Comparison of ENCODE assay signal across 18 cellular contexts in genomic region chr18:21652073-21652472, GRCh38. TPM values are rescaled to one million over a fixed set of nuclear protein-coding genes. Genes with fewer than 3 reads are reported as not detected.
DNase-seq lines count a peak whose midpoint lies in the region; ATAC-seq, FAIRE-seq and TF ChIP-seq lines count a peak whose summit lies in the region.
"Had no signal": no experiment of that assay in that cellular context is flagged by ENCODE, and none has a peak within 500 bp of the region (broad histone marks: within the 10 kb centered on the region; RNA-seq: fewer than 3 reads in every experiment).

No MANE protein-coding gene starts in this region.

- DNase-seq in HepG2 (ENCODE audit: low spot score) (no peak), right lobe of liver (no peak), endodermal cell (no peak), anterior cingulate cortex (lab: John Stamatoyannopoulos, UW) (no peak)
- DNase-seq in activated T-helper 1 cell treated with anti-CD3 and anti-CD28 coated beads, Interleukin-12 subunit alpha, Interleukin-12 subunit beta, Interleukin-2, Interleukin-4 antibody, amounts not matched to agents 30 ng/mL and 10 ng/mL and 1 ng/mL, durations not matched to agents 14 hours and 24 hours and 36 hours (ENCODE audit: low spot score), result no peak
- no peak for DNase-seq in CD4-positive, alpha-beta T cell
- DNase-seq: BE2C; C1 segment of cervical spinal cord; Caco-2; CD4-positive, CD25-positive, alpha-beta regulatory T cell; H9 had no signal

- CTCF ChIA-PET in HepG2 (lab: Yijun Ruan, JAX; ENCODE audit: low intra/inter-chr PET ratio, low total read pairs), result no interaction called here
- CTCF ChIA-PET in CD4-positive, alpha-beta T cell (lab: Charles Lee), result interaction anchor here (2.1 kb wide), 1 partner anchor 8 kb away, joined by 4 read pairs; no protein-coding TSS in a partner anchor

- BruUV-seq in HepG2 (replicated peaks; lab: Mats Ljungman, UMichigan), result no TSS peak

- H4K20me1 ChIP-seq in HepG2 (ENCODE audit: insufficient read depth, low read length), result no peaks in the 10 kb centered on the region

- no peak for TF ChIP-seq CTCF in HepG2 (CRISPR knock-in tag; IDR thresholded peaks at IDR 0.05)
- no peak for TF ChIP-seq CTCF in right lobe of liver (IDR thresholded peaks at IDR 0.05)
- no peak for TF ChIP-seq CTCF in endodermal cell (conservative IDR thresholded peaks at IDR 0.05)
- no peak for TF ChIP-seq CTCF in CD4-positive, alpha-beta T cell (IDR thresholded peaks at IDR 0.05)

- ATAC-seq in HepG2 (no peak), right lobe of liver (no peak), HG02571 (IDR thresholded peaks at IDR 0.05; ENCODE audit: unreplicated experiment) (no peak)
- no peak for ATAC-seq in CD4-positive, alpha-beta T cell (ENCODE audit: poor library complexity)

- H3K4me2 ChIP-seq in HepG2 (ENCODE audit: low read depth, low read length), result no peak overlapping the region

- POLR2A ChIA-PET in HepG2 (lab: Yijun Ruan, JAX), result no interaction called here
- POLR2A ChIA-PET in CD4-positive, alpha-beta T cell (lab: Charles Lee), result interaction anchor here (0.6 kb wide), 1 partner anchor 552 kb away, joined by 3 read pairs; no protein-coding TSS in a partner anchor

- H3K4me1 ChIP-seq in HepG2 (ENCODE audit: insufficient read depth, low read length), result no peaks in the 10 kb centered on the region
- H3K4me1 ChIP-seq in right lobe of liver, result no peaks in the 10 kb centered on the region
- no peaks in the 10 kb centered on the region for H3K4me1 ChIP-seq in endodermal cell (ENCODE audit: control insufficient read depth, insufficient read depth, low read length)
- H3K4me1 ChIP-seq: BE2C, Caco-2 had no signal

- H3K27ac ChIP-seq in HepG2 (ENCODE audit: extremely low read length, insufficient read depth, low read length), result no peak overlapping the region
- H3K27ac ChIP-seq in right lobe of liver, result no peak overlapping the region
- no peak overlapping the region for H3K27ac ChIP-seq in endodermal cell (ENCODE audit: low read depth, low read length)
- H3K27ac ChIP-seq in CD4-positive, alpha-beta T cell (ENCODE audit: low read depth, low read length), result no peak overlapping the region

- TF ChIP-seq POLR2A in HepG2 (IDR thresholded peaks at IDR 0.05; ENCODE audit: insufficient read depth in 1 of 2, low read depth in 2 of 2, low read length in 2 of 2) (no peak), right lobe of liver (IDR thresholded peaks at IDR 0.05) (no peak)

- H3K27me3 Mint-ChIP-seq in activated T-helper 1 cell treated with anti-CD3 and anti-CD28 coated beads, Interleukin-12 subunit alpha, Interleukin-12 subunit beta, Interleukin-2, Interleukin-4 antibody, amounts not matched to agents 30 ng/mL and 10 ng/mL and 1 ng/mL, durations not matched to agents 14 hours and 24 hours and 36 hours (ENCODE audit: insufficient read depth), result no peaks in the 10 kb centered on the region
- no peaks in the 10 kb centered on the region for H3K27me3 Mint-ChIP-seq in endodermal cell (ENCODE audit: insufficient read depth)
- H3K27me3 Mint-ChIP-seq in CD4-positive, alpha-beta T cell, result no peaks in the 10 kb centered on the region
- H3K27me3 Mint-ChIP-seq: CD4-positive, CD25-positive, alpha-beta regulatory T cell; IgD-negative memory B cell had no signal

- intact Hi-C loops in HepG2 (cut with micrococcal nuclease; ENCODE audit: unreplicated experiment) (no loop called here), right lobe of liver (cut with DNase I) (no loop called here)
- intact Hi-C loops in activated T-helper 1 cell treated with anti-CD3 and anti-CD28 coated beads, Interleukin-12 subunit alpha, Interleukin-12 subunit beta, Interleukin-2, Interleukin-4 antibody, amounts not matched to agents 30 ng/mL and 10 ng/mL and 1 ng/mL, durations not matched to agents 14 hours and 24 hours and 36 hours (cut with micrococcal nuclease), result no loop called here
- intact Hi-C loops in CD4-positive, alpha-beta T cell (cut with DNase I, micrococcal nuclease), result no loop called here

- H2AFZ ChIP-seq in HepG2 (ENCODE audit: low read length), result no peak overlapping the region

- no peak for TF ChIP-seq RAD21 in HepG2 (CRISPR knock-in tag; IDR thresholded peaks at IDR 0.05)

- no peak overlapping the region for H3K4me3 Mint-ChIP-seq in activated T-helper 1 cell treated with anti-CD3 and anti-CD28 coated beads, Interleukin-12 subunit alpha, Interleukin-12 subunit beta, Interleukin-2, Interleukin-4 antibody, amounts not matched to agents 30 ng/mL and 10 ng/mL and 1 ng/mL, durations not matched to agents 14 hours and 24 hours and 36 hours
- H3K4me3 Mint-ChIP-seq in endodermal cell, result no peak overlapping the region
- H3K4me3 Mint-ChIP-seq in CD4-positive, alpha-beta T cell, result no peak overlapping the region
- H3K4me3 Mint-ChIP-seq: H9, IgD-negative memory B cell had no signal

- in situ Hi-C loops in HepG2 (cut with HindIII; ENCODE audit: extremely low pct_ligation_motif_present, low pct_unique_long_range_greater_than_20kb), result no loop called here

- H3K4me1 Mint-ChIP-seq in activated T-helper 1 cell treated with anti-CD3 and anti-CD28 coated beads, Interleukin-12 subunit alpha, Interleukin-12 subunit beta, Interleukin-2, Interleukin-4 antibody, amounts not matched to agents 30 ng/mL and 10 ng/mL and 1 ng/mL, durations not matched to agents 14 hours and 24 hours and 36 hours (ENCODE audit: low read depth), result no peaks in the 10 kb centered on the region
- no peaks in the 10 kb centered on the region for H3K4me1 Mint-ChIP-seq in endodermal cell
- H3K4me1 Mint-ChIP-seq in CD4-positive, alpha-beta T cell (ENCODE audit: low read depth), result no peaks in the 10 kb centered on the region
- H3K4me1 Mint-ChIP-seq: H9 had no signal

- TF ChIP-seq EP300 in HepG2 (IDR thresholded peaks at IDR 0.05; ENCODE audit: low read depth in 2 of 2, low read length in 2 of 2) (no peak), HepG2 (CRISPR knock-in tag; IDR thresholded peaks at IDR 0.05; ENCODE audit: borderline replicate concordance) (no peak)

- no peak overlapping the region for H3K4me3 ChIP-seq in HepG2 (replicated peaks in 1 of 3; ENCODE audit: insufficient read depth in 1 of 3, low read depth in 2 of 3, low read length in 3 of 3)
- H3K4me3 ChIP-seq in right lobe of liver, result no peak overlapping the region
- no peak overlapping the region for H3K4me3 ChIP-seq in endodermal cell (ENCODE audit: low read length)

- peak overlapping the region; percentile 18 for H3K27ac Mint-ChIP-seq in activated T-helper 1 cell treated with anti-CD3 and anti-CD28 coated beads, Interleukin-12 subunit alpha, Interleukin-12 subunit beta, Interleukin-2, Interleukin-4 antibody, amounts not matched to agents 30 ng/mL and 10 ng/mL and 1 ng/mL, durations not matched to agents 14 hours and 24 hours and 36 hours
- H3K27ac Mint-ChIP-seq in endodermal cell, result peak overlapping the region; percentile 62
- H3K27ac Mint-ChIP-seq in CD4-positive, alpha-beta T cell, result no peak overlapping the region
- H3K27ac Mint-ChIP-seq: H9, IgD-negative memory B cell had no signal

- FAIRE-seq in HepG2 (lab: Jason Lieb, UNC), result no peak
- FAIRE-seq: D721Med, GM12891, GM19239, H1, HTR-8/SVneo had no signal

- H3K27me3 ChIP-seq in HepG2 (ENCODE audit: control insufficient read depth in 1 of 2, insufficient read depth in 2 of 2, low read length in 2 of 2) (no peaks in the 10 kb centered on the region), right lobe of liver (no peaks in the 10 kb centered on the region), endodermal cell (ENCODE audit: control insufficient read depth, insufficient read depth, low read length, poor library complexity, severe bottlenecking) (no peaks in the 10 kb centered on the region)
- H3K27me3 ChIP-seq in CD4-positive, alpha-beta T cell (ENCODE audit: control insufficient read depth, insufficient read depth, low read length), result no peaks in the 10 kb centered on the region
- H3K27me3 ChIP-seq: BE2C had no signal

- H3K36me3 ChIP-seq in HepG2 (replicated peaks in 1 of 2; ENCODE audit: control insufficient read depth in 1 of 2, insufficient read depth in 2 of 2, low read length in 2 of 2) (peaks cover 0 to 4% of the 10 kb centered on the region in 2 experiments; a peak in 2 of 5 replicates), right lobe of liver (peaks cover 0 to 2% (median 0%) of the 10 kb centered on the region in 4 donors), endodermal cell (ENCODE audit: control insufficient read depth, insufficient read depth, low read length) (peaks cover 27% of the 10 kb centered on the region)
- H3K36me3 ChIP-seq: BE2C had no signal

- H3K36me3 Mint-ChIP-seq in activated T-helper 1 cell treated with anti-CD3 and anti-CD28 coated beads, Interleukin-12 subunit alpha, Interleukin-12 subunit beta, Interleukin-2, Interleukin-4 antibody, amounts not matched to agents 30 ng/mL and 10 ng/mL and 1 ng/mL, durations not matched to agents 14 hours and 24 hours and 36 hours (ENCODE audit: low read depth), result peaks cover 14% of the 10 kb centered on the region
- H3K36me3 Mint-ChIP-seq in endodermal cell (ENCODE audit: low read depth), result peaks cover 30% of the 10 kb centered on the region
- H3K36me3 Mint-ChIP-seq in CD4-positive, alpha-beta T cell (ENCODE audit: low read depth), result peaks cover 42% of the 10 kb centered on the region

- H3K9me3 Mint-ChIP-seq in activated T-helper 1 cell treated with anti-CD3 and anti-CD28 coated beads, Interleukin-12 subunit alpha, Interleukin-12 subunit beta, Interleukin-2, Interleukin-4 antibody, amounts not matched to agents 30 ng/mL and 10 ng/mL and 1 ng/mL, durations not matched to agents 14 hours and 24 hours and 36 hours, result no peaks in the 10 kb centered on the region
- H3K9me3 Mint-ChIP-seq in endodermal cell, result peaks cover 3% of the 10 kb centered on the region
- H3K9me3 Mint-ChIP-seq in CD4-positive, alpha-beta T cell, result no peaks in the 10 kb centered on the region
- H3K9me3 Mint-ChIP-seq: CD4-positive, CD25-positive, alpha-beta regulatory T cell; IgD-negative memory B cell had no signal

- H3K79me2 ChIP-seq in HepG2 (ENCODE audit: insufficient read depth, low read length), result no peaks in the 10 kb centered on the region

- no peaks in the 10 kb centered on the region for H3K9me3 ChIP-seq in HepG2 (ENCODE audit: low read length)
- no peaks in the 10 kb centered on the region for H3K9me3 ChIP-seq in right lobe of liver
- no peaks in the 10 kb centered on the region for H3K9me3 ChIP-seq in endodermal cell (ENCODE audit: control insufficient read depth, low read length)
- H3K9me3 ChIP-seq in CD4-positive, alpha-beta T cell (ENCODE audit: control insufficient read depth, low read length), result no peaks in the 10 kb centered on the region
- H3K9me3 ChIP-seq: BE2C, Caco-2 had no signal

- WGBS in HepG2 (ENCODE audit: low lambda C conversion rate), result 98% methylated on average over 4 of the region's 4 CpGs
- WGBS in right lobe of liver (ENCODE audit: insufficient coverage, low coverage, low lambda C conversion rate, missing lambda C conversion rate), result 90% methylated on average over 3 of the region's 4 CpGs
- WGBS in endodermal cell (ENCODE audit: insufficient coverage in 1 of 2, insufficient read length in 1 of 2), 2 experiments, result 94 to 98% methylated on average over 4 of the region's 4 CpGs

- H3K9ac ChIP-seq in HepG2 (ENCODE audit: insufficient read depth, low read depth, low read length) (no peak overlapping the region), endodermal cell (ENCODE audit: extremely low read depth, low read length, poor library complexity, severe bottlenecking) (no peak overlapping the region)

RNA-seq across cellular contexts. Expression of gene SNRPD1, which starts 40.0 kb away (rescaled TPM):
- 275 and 478 TPM in 2 replicates for total RNA-seq in HepG2 (2016; rRNA removed; fragmentation: Illumina TruSeq; extraction: Trizol)
- 75.0 and 77.2 TPM in 2 replicates for total RNA-seq in HepG2 (2016; cell fraction: cytosol; rRNA removed; fragmentation: Illumina TruSeq; extraction: Trizol; ENCODE audit: low read depth)
- total RNA-seq in HepG2 (2016; cell fraction: insoluble cytoplasmic fraction; rRNA removed; fragmentation: Illumina TruSeq; extraction: Trizol), result 293 and 452 TPM in 2 replicates
- 98.7 and 110 TPM in 2 replicates for total RNA-seq in HepG2 (2016; cell fraction: membrane; rRNA removed; fragmentation: Illumina TruSeq; extraction: Trizol)
- total RNA-seq in HepG2 (2016; cell fraction: nucleus; rRNA removed; fragmentation: Illumina TruSeq; extraction: Trizol), result 70.8 and 90.9 TPM in 2 replicates
- 17.4 and 22.7 TPM in 2 replicates for polyA plus RNA-seq in HepG2 (2011; rRNA removed)
- 24.5 and 28.2 TPM in 2 replicates for polyA plus RNA-seq in HepG2 (2011; cell fraction: cytosol; rRNA removed)
- polyA plus RNA-seq in HepG2 (2011; cell fraction: nucleus; rRNA removed), result 3.1 and 5.0 TPM in 2 replicates
- polyA plus RNA-seq in HepG2 (2012), result 41.5 and 106 TPM in 2 replicates
- 98.5 and 112 TPM in 2 replicates for polyA plus RNA-seq in HepG2 (2016; cell fraction: cytosol; fragmentation: Illumina TruSeq; extraction: Trizol; ENCODE audit: low read depth)
- 533 and 571 TPM in 2 replicates for polyA plus RNA-seq in HepG2 (2016; cell fraction: insoluble cytoplasmic fraction; fragmentation: Illumina TruSeq; extraction: Trizol; ENCODE audit: low read depth)
- 113 and 128 TPM in 2 replicates for polyA plus RNA-seq in HepG2 (2016; cell fraction: membrane; fragmentation: Illumina TruSeq; extraction: Trizol; ENCODE audit: low read depth)
- polyA plus RNA-seq in HepG2 (2016; cell fraction: nucleus; fragmentation: Illumina TruSeq; extraction: Trizol; ENCODE audit: insufficient read depth, low read depth), result 170 and 177 TPM in 2 replicates
- polyA minus RNA-seq in HepG2 (2011; rRNA and poly(A)+ RNA removed; ENCODE audit: low replicate concordance), result 6.0 and 34.0 TPM in 2 replicates
- polyA minus RNA-seq in HepG2 (2011; cell fraction: cytosol; rRNA and poly(A)+ RNA removed), result 23.1 and 40.4 TPM in 2 replicates
- polyA minus RNA-seq in HepG2 (2011; cell fraction: nucleus; rRNA and poly(A)+ RNA removed), result 22.6 and 28.1 TPM in 2 replicates
- total RNA-seq in right lobe of liver, result 10 to 100 TPM in 3 of 6 experiments, 1 to 10 TPM in 3; 3.5 to 16.3 (median 9.4) TPM
- total RNA-seq in activated T-helper 1 cell treated with anti-CD3 and anti-CD28 coated beads, Interleukin-12 subunit alpha, Interleukin-12 subunit beta, Interleukin-2, Interleukin-4 antibody, amounts not matched to agents 30 ng/mL and 10 ng/mL and 1 ng/mL, durations not matched to agents 14 hours and 24 hours and 36 hours, result 170 and 173 TPM in 2 replicates
- total RNA-seq in endodermal cell, result 100 to 1,000 TPM in 1 of 2 donors, 10 to 100 TPM in 1; 98.9 to 114 TPM
- polyA plus RNA-seq in endodermal cell (2013, experiment 1 of 2), result 218 TPM
- polyA plus RNA-seq in endodermal cell (2013, experiment 2 of 2), result 174 TPM
- total RNA-seq in CD4-positive, alpha-beta T cell, result 10 to 100 TPM; 35.7 to 38.9 TPM

RNA-seq across cellular contexts. Expression of gene ESCO1, which starts 51.6 kb away (rescaled TPM):
- 19.4 and 32.7 TPM in 2 replicates for total RNA-seq in HepG2 (2016; rRNA removed; fragmentation: Illumina TruSeq; extraction: Trizol)
- total RNA-seq in HepG2 (2016; cell fraction: cytosol; rRNA removed; fragmentation: Illumina TruSeq; extraction: Trizol; ENCODE audit: low read depth), result 5.1 and 5.8 TPM in 2 replicates
- 20.1 and 30.7 TPM in 2 replicates for total RNA-seq in HepG2 (2016; cell fraction: insoluble cytoplasmic fraction; rRNA removed; fragmentation: Illumina TruSeq; extraction: Trizol)
- 13.5 and 14.0 TPM in 2 replicates for total RNA-seq in HepG2 (2016; cell fraction: membrane; rRNA removed; fragmentation: Illumina TruSeq; extraction: Trizol)
- 24.5 and 30.1 TPM in 2 replicates for total RNA-seq in HepG2 (2016; cell fraction: nucleus; rRNA removed; fragmentation: Illumina TruSeq; extraction: Trizol)
- 5.4 and 6.3 TPM in 2 replicates for polyA plus RNA-seq in HepG2 (2011; rRNA removed)
- polyA plus RNA-seq in HepG2 (2011; cell fraction: cytosol; rRNA removed), result 2.4 and 4.2 TPM in 2 replicates
- polyA plus RNA-seq in HepG2 (2011; cell fraction: nucleus; rRNA removed), result 8.2 and 9.6 TPM in 2 replicates
- polyA plus RNA-seq in HepG2 (2012), result 12.9 and 13.6 TPM in 2 replicates
- polyA plus RNA-seq in HepG2 (2016; cell fraction: cytosol; fragmentation: Illumina TruSeq; extraction: Trizol; ENCODE audit: low read depth), result 2.2 TPM in 2 replicates
- polyA plus RNA-seq in HepG2 (2016; cell fraction: insoluble cytoplasmic fraction; fragmentation: Illumina TruSeq; extraction: Trizol; ENCODE audit: low read depth), result 23.5 and 26.2 TPM in 2 replicates
- 7.4 and 8.2 TPM in 2 replicates for polyA plus RNA-seq in HepG2 (2016; cell fraction: membrane; fragmentation: Illumina TruSeq; extraction: Trizol; ENCODE audit: low read depth)
- polyA plus RNA-seq in HepG2 (2016; cell fraction: nucleus; fragmentation: Illumina TruSeq; extraction: Trizol; ENCODE audit: insufficient read depth, low read depth), result 16.0 and 17.8 TPM in 2 replicates
- polyA minus RNA-seq in HepG2 (2011; rRNA and poly(A)+ RNA removed; ENCODE audit: low replicate concordance), result 3.5 and 4.2 TPM in 2 replicates
- polyA minus RNA-seq in HepG2 (2011; cell fraction: cytosol; rRNA and poly(A)+ RNA removed), result 8.3 and 8.9 TPM in 2 replicates
- 30.8 and 32.6 TPM in 2 replicates for polyA minus RNA-seq in HepG2 (2011; cell fraction: nucleus; rRNA and poly(A)+ RNA removed)
- total RNA-seq in right lobe of liver, result 10 to 100 TPM in 1 of 6 experiments, 1 to 10 TPM in 5; 4.9 to 10.3 (median 6.5) TPM
- total RNA-seq in activated T-helper 1 cell treated with anti-CD3 and anti-CD28 coated beads, Interleukin-12 subunit alpha, Interleukin-12 subunit beta, Interleukin-2, Interleukin-4 antibody, amounts not matched to agents 30 ng/mL and 10 ng/mL and 1 ng/mL, durations not matched to agents 14 hours and 24 hours and 36 hours, result 20.7 and 21.5 TPM in 2 replicates
- total RNA-seq in endodermal cell, result 10 to 100 TPM; 33.3 to 39.4 TPM
- polyA plus RNA-seq in endodermal cell (2013, experiment 1 of 2), result 16.7 TPM
- 19.7 TPM for polyA plus RNA-seq in endodermal cell (2013, experiment 2 of 2)
- total RNA-seq in CD4-positive, alpha-beta T cell, result 10 to 100 TPM; 31.7 to 32.8 TPM

RNA-seq across cellular contexts. Expression of gene ABHD3, which starts 52.5 kb away (rescaled TPM):
- total RNA-seq in HepG2 (2016; rRNA removed; fragmentation: Illumina TruSeq; extraction: Trizol), result 14.2 and 32.1 TPM in 2 replicates
- 6.1 and 6.5 TPM in 2 replicates for total RNA-seq in HepG2 (2016; cell fraction: cytosol; rRNA removed; fragmentation: Illumina TruSeq; extraction: Trizol; ENCODE audit: low read depth)
- 12.7 and 32.7 TPM in 2 replicates for total RNA-seq in HepG2 (2016; cell fraction: insoluble cytoplasmic fraction; rRNA removed; fragmentation: Illumina TruSeq; extraction: Trizol)
- 6.4 and 8.1 TPM in 2 replicates for total RNA-seq in HepG2 (2016; cell fraction: membrane; rRNA removed; fragmentation: Illumina TruSeq; extraction: Trizol)
- total RNA-seq in HepG2 (2016; cell fraction: nucleus; rRNA removed; fragmentation: Illumina TruSeq; extraction: Trizol), result 44.8 and 49.9 TPM in 2 replicates
- polyA plus RNA-seq in HepG2 (2011; rRNA removed), result 37.3 and 40.2 TPM in 2 replicates
- 17.9 and 27.7 TPM in 2 replicates for polyA plus RNA-seq in HepG2 (2011; cell fraction: cytosol; rRNA removed)
- 33.5 and 40.4 TPM in 2 replicates for polyA plus RNA-seq in HepG2 (2011; cell fraction: nucleus; rRNA removed)
- 28.3 and 31.8 TPM in 2 replicates for polyA plus RNA-seq in HepG2 (2012)
- 2.9 TPM in 2 replicates for polyA plus RNA-seq in HepG2 (2016; cell fraction: cytosol; fragmentation: Illumina TruSeq; extraction: Trizol; ENCODE audit: low read depth)
- polyA plus RNA-seq in HepG2 (2016; cell fraction: insoluble cytoplasmic fraction; fragmentation: Illumina TruSeq; extraction: Trizol; ENCODE audit: low read depth), result 14.3 and 16.5 TPM in 2 replicates
- polyA plus RNA-seq in HepG2 (2016; cell fraction: membrane; fragmentation: Illumina TruSeq; extraction: Trizol; ENCODE audit: low read depth), result 3.8 and 5.3 TPM in 2 replicates
- 75.9 and 82.4 TPM in 2 replicates for polyA plus RNA-seq in HepG2 (2016; cell fraction: nucleus; fragmentation: Illumina TruSeq; extraction: Trizol; ENCODE audit: insufficient read depth, low read depth)
- 15.6 and 65.9 TPM in 2 replicates for polyA minus RNA-seq in HepG2 (2011; rRNA and poly(A)+ RNA removed; ENCODE audit: low replicate concordance)
- 12.3 and 20.1 TPM in 2 replicates for polyA minus RNA-seq in HepG2 (2011; cell fraction: cytosol; rRNA and poly(A)+ RNA removed)
- 36.6 and 51.0 TPM in 2 replicates for polyA minus RNA-seq in HepG2 (2011; cell fraction: nucleus; rRNA and poly(A)+ RNA removed)
- total RNA-seq in right lobe of liver, result 10 to 100 TPM; 20.1 to 22.3 (median 21.4) TPM
- 29.2 and 36.0 TPM in 2 replicates for total RNA-seq in activated T-helper 1 cell treated with anti-CD3 and anti-CD28 coated beads, Interleukin-12 subunit alpha, Interleukin-12 subunit beta, Interleukin-2, Interleukin-4 antibody, amounts not matched to agents 30 ng/mL and 10 ng/mL and 1 ng/mL, durations not matched to agents 14 hours and 24 hours and 36 hours
- 10 to 100 TPM; 14.2 to 24.5 TPM for total RNA-seq in endodermal cell
- polyA plus RNA-seq in endodermal cell (2013, experiment 1 of 2), result 12.9 TPM
- polyA plus RNA-seq in endodermal cell (2013, experiment 2 of 2), result 9.8 TPM
- 10 to 100 TPM; 24.1 to 25.4 TPM for total RNA-seq in CD4-positive, alpha-beta T cell
